Comparison of ENCODE assay signal across 15 cellular contexts in the genomic region with DNA sequence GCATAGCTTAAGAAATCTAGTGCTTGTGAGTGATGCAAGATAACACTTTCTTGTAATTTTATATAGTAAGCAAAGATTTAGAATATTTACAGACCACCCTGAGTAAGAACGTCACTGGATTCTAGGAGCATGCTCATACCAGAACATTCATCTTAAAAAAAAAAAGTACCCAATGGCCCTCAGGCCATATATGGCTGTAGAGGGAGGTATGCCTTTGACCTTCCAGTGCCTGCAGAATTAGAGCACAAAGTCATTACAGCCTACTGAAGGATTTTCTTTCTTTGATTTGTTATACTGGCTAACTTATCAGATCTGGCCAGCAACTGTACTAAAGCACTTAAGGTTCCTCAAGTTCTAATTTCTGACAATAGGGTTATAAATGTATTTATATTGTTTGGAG.
DNase-seq lines count a peak whose midpoint lies in the region; ATAC-seq, FAIRE-seq and TF ChIP-seq lines count a peak whose summit lies in the region.
"Had no signal": no experiment of that assay in that cellular context is flagged by ENCODE, and none has a peak within 500 bp of the region (broad histone marks: within the 10 kb centered on the region; RNA-seq: fewer than 3 reads in every experiment).

No MANE protein-coding gene starts in this region.

- no peaks in the 10 kb centered on the region for H3K9me3 Mint-ChIP-seq in neural progenitor cell
- H3K9me3 Mint-ChIP-seq: CD14-positive monocyte; CD8-positive, alpha-beta T cell had no signal

- ATAC-seq in HG02763 (IDR thresholded peaks at IDR 0.05; ENCODE audit: unreplicated experiment) = no peak
- ATAC-seq: CD8-positive, alpha-beta T cell; K562 had no signal

- no peak for FAIRE-seq in HTR-8/SVneo (lab: Jason Lieb, UNC)
- FAIRE-seq: K562 had no signal

- H2AFZ ChIP-seq in neural progenitor cell (replicated peaks) = no peak overlapping the region

- peak overlapping the region; percentile 79 for H3K27ac Mint-ChIP-seq in neural progenitor cell
- H3K27ac Mint-ChIP-seq: CD14-positive monocyte; CD8-positive, alpha-beta T cell had no signal

- peaks cover 5% of the 10 kb centered on the region for H3K4me1 ChIP-seq in neural progenitor cell

- H3K36me3 ChIP-seq in neural progenitor cell = no peaks in the 10 kb centered on the region

- H3K9ac ChIP-seq in neural progenitor cell = no peak overlapping the region

- H3K27ac ChIP-seq in neural progenitor cell = no peak overlapping the region
- H3K27ac ChIP-seq: 22Rv1, HL-60 had no signal

- H3K4me3 Mint-ChIP-seq in neural progenitor cell = no peak overlapping the region
- H3K4me3 Mint-ChIP-seq: CD14-positive monocyte; CD8-positive, alpha-beta T cell had no signal

- no peak for TF ChIP-seq CTCF in neural progenitor cell (IDR thresholded peaks at IDR 0.05)

- H3F3A ChIP-seq in neural progenitor cell (ENCODE audit: low read depth) = no peaks in the 10 kb centered on the region

- H3K4me3 ChIP-seq in neural progenitor cell = no peak overlapping the region
- H3K4me3 ChIP-seq: K562 had no signal

- peak; percentile 14 for DNase-seq in NCI-H526 treated with DMSO at 0.1 percent for 48 hours (lab: John Stamatoyannopoulos, UW)
- no peak for DNase-seq in NCI-H526 (lab: John Stamatoyannopoulos, UW)
- DNase-seq in iPS-NIHi11 (ENCODE audit: low spot score) = peak; percentile 10
- no peak for DNase-seq in neural progenitor cell (ENCODE audit: low spot score)
- DNase-seq in HTR-8/SVneo (ENCODE audit: insufficient read length, low spot score) = no peak
- DNase-seq in NCI-H226 = no peak
- DNase-seq: CD8-positive, alpha-beta T cell; COR-L47; DMS53; H7 had no signal

- H3K27me3 Mint-ChIP-seq in neural progenitor cell (ENCODE audit: insufficient read depth, low read depth) = no peaks in the 10 kb centered on the region

- H3K36me3 Mint-ChIP-seq in neural progenitor cell = no peaks in the 10 kb centered on the region
- H3K36me3 Mint-ChIP-seq: CD14-positive monocyte; CD8-positive, alpha-beta T cell had no signal

- H4K20me1 ChIP-seq in neural progenitor cell (ENCODE audit: low read depth) = no peaks in the 10 kb centered on the region

- H3K79me2 ChIP-seq in neural progenitor cell (ENCODE audit: low read depth) = no peaks in the 10 kb centered on the region

- H3K4me1 Mint-ChIP-seq in neural progenitor cell = peaks cover 41% of the 10 kb centered on the region
- H3K4me1 Mint-ChIP-seq: CD14-positive monocyte had no signal

- H3K9me3 ChIP-seq in neural progenitor cell (ENCODE audit: low read depth) = no peaks in the 10 kb centered on the region

- no peak overlapping the region for H3K4me2 ChIP-seq in neural progenitor cell

- no peaks in the 10 kb centered on the region for H3K27me3 ChIP-seq in neural progenitor cell

Comparison
In these comparisons a context has a peak if more than half of its experiments do, and no peak if none do; other contexts are left out.
1. DNase-seq: peak in NCI-H526 treated with DMSO at 0.1 percent for 48 hours (single experiment) and iPS-NIHi11 (single experiment); none in NCI-H526 (0 of 2), neural progenitor cell (single experiment), HTR-8/SVneo (single experiment) and NCI-H226 (single experiment).